Comparison of ENCODE assay signal across 30 cellular contexts in the genomic region with DNA sequence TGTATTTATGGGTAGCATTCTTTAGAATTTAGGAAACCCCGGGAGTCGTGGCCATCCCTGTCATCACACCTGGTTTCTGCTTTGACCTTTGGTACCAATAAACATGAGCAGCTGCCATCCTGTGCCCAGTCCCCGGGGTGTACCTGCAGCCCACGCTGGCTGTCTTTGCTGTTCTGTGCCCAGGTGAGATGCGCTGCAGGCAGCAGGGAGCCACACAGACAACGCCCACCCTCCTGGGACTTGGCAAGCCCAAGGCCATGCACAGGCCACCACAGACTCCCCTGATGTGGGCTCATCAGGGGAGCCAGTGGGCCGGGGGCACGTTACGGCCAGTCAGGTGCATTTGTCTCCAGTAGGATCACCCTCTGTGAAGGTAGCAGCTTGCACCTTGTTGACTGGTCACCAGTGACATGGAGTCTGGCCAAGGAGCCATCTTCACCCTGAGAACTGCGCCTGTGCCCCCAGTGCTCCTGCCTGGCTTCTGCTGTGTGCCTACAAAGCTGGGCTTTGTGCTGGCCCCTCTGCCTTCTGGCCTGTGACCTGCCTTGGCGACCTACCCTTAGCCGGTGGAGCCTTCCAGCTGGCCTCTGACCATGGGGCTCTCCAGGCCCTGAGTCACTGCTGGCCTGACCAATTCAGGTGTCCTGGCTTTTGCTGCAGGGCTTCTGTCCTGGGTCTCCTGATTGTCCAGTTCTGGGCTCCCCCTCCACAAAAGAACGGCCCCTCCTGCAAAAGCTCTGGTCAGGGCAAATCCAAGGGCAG. TPM values are rescaled to one million over a fixed set of nuclear protein-coding genes. Genes with fewer than 3 reads are reported as not detected.
"Had no signal": no experiment of that assay in that cellular context is flagged by ENCODE, and none has a peak within 500 bp of the region (broad histone marks: within the 10 kb centered on the region; RNA-seq: fewer than 3 reads in every experiment).

No MANE protein-coding gene starts in this region.

- H3K4me1 ChIP-seq: breast epithelium, heart right ventricle, pancreas, psoas muscle, vagina had no signal

- ATAC-seq: activated CD4-positive, alpha-beta T cell treated with anti-CD3 and anti-CD28 coated beads for 36 hours; activated T-cell treated with anti-CD3 and anti-CD28 coated beads, Interleukin-2, amount 50 U/mL, for 4 hours; left cardiac atrium; natural killer cell; pancreas; right cardiac atrium had no signal

- H3K4me3 ChIP-seq: breast epithelium, dorsolateral prefrontal cortex, heart right ventricle, lung, pancreas, psoas muscle, transverse colon, vagina had no signal

- H3K27me3 ChIP-seq: breast epithelium, pancreas, vagina had no signal

- H3K27ac ChIP-seq: breast epithelium, dorsolateral prefrontal cortex, epithelial cell of prostate, heart right ventricle, neutrophil, pancreas, psoas muscle, transverse colon, vagina had no signal

- H3K9me3 ChIP-seq: breast epithelium, heart right ventricle, neutrophil, pancreas, psoas muscle, transverse colon, vagina had no signal

- DNase-seq: activated B cell treated with CpG ODN at 0.5 μM for 24 hours; activated CD4-positive, alpha-beta T cell treated with anti-CD3 and anti-CD28 coated beads for 36 hours; activated CD4-positive, alpha-beta T cell treated with anti-CD3 and anti-CD28 coated beads, Interleukin-2, amount 50 U/mL, for 4 hours; activated CD8-positive, alpha-beta memory T cell treated with anti-CD3 and anti-CD28 coated beads, Interleukin-2, amount 50 U/mL, for 48 hours; activated naive CD4-positive, alpha-beta T cell treated with Interleukin-2 at 50 U/mL for 16 hours; activated naive CD8-positive, alpha-beta T cell treated with anti-CD3 and anti-CD28 coated beads for 36 hours; activated T-cell treated with anti-CD3 and anti-CD28 coated beads, Interleukin-2, amount 50 U/mL, for 4 hours; dorsolateral prefrontal cortex; endodermal cell; heart right ventricle; islet precursor cell; left cardiac atrium; natural killer cell; pancreas; psoas muscle; right cardiac atrium; stimulated activated CD4-positive, alpha-beta T cell treated with anti-CD3 and anti-CD28 coated beads, Interleukin-1b, Interleukin-23, amount 100 ng/mL, for 48 hours; T1000; transverse colon had no signal

- H3K36me3 ChIP-seq: breast epithelium, heart right ventricle, neutrophil, pancreas, transverse colon, vagina had no signal

RNA-seq across cellular contexts. Expression of a gene that starts 14.2 kb away (rescaled TPM):
- total RNA-seq: activated B cell treated with CpG ODN at 0.5 μM for 24 hours; activated CD4-positive, alpha-beta T cell treated with anti-CD3 and anti-CD28 coated beads for 36 hours; activated CD8-positive, alpha-beta memory T cell treated with anti-CD3 and anti-CD28 coated beads for 36 hours; activated naive CD8-positive, alpha-beta T cell treated with anti-CD3 and anti-CD28 coated beads for 36 hours; activated T-cell treated with anti-CD3 and anti-CD28 coated beads, Interleukin-2, amount 50 U/mL, for 4 hours; activated T-helper 2 cell treated with anti-CD3 and anti-CD28 coated beads, Interferon-gamma antibody, Interleukin-2, Interleukin-4, amounts not matched to agents 10 μg/mL and 5 μg/mL and 100 μg/mL, durations not matched to agents 14 hours and 24 hours and 36 hours; breast epithelium; fibroblast of villous mesenchyme; heart right ventricle; left cardiac atrium; lung; mesothelial cell of epicardium; natural killer cell; pancreas; psoas muscle; right cardiac atrium; skeletal muscle tissue; temporal lobe; transverse colon had no signal
- polyA plus RNA-seq: heart right ventricle, lung, pancreas, psoas muscle, right cardiac atrium had no signal

RNA-seq across cellular contexts. Expression of a gene that starts 47.9 kb away (rescaled TPM):
- total RNA-seq: activated B cell treated with CpG ODN at 0.5 μM for 24 hours; activated CD4-positive, alpha-beta T cell treated with anti-CD3 and anti-CD28 coated beads for 36 hours; activated CD8-positive, alpha-beta memory T cell treated with anti-CD3 and anti-CD28 coated beads for 36 hours; activated naive CD8-positive, alpha-beta T cell treated with anti-CD3 and anti-CD28 coated beads for 36 hours; activated T-cell treated with anti-CD3 and anti-CD28 coated beads, Interleukin-2, amount 50 U/mL, for 4 hours; activated T-helper 2 cell treated with anti-CD3 and anti-CD28 coated beads, Interferon-gamma antibody, Interleukin-2, Interleukin-4, amounts not matched to agents 10 μg/mL and 5 μg/mL and 100 μg/mL, durations not matched to agents 14 hours and 24 hours and 36 hours; breast epithelium; endodermal cell; fibroblast of villous mesenchyme; heart right ventricle; left cardiac atrium; lung; mesothelial cell of epicardium; natural killer cell; pancreas; psoas muscle; right cardiac atrium; skeletal muscle tissue; transverse colon; vagina had no signal
- polyA plus RNA-seq: heart right ventricle, lung, pancreas, psoas muscle, right cardiac atrium had no signal
